Comparison of ENCODE assay signal across 8 cellular contexts in genomic region chr9:78210841-78211301, GRCh38. TPM values are rescaled to one million over a fixed set of nuclear protein-coding genes. Genes with fewer than 3 reads are reported as not detected.
A peak's percentile ranks its signal among the peaks of the same experiment; 100 is the strongest.
DNase-seq lines count a peak whose midpoint lies in the region; ATAC-seq and TF ChIP-seq lines count a peak whose summit lies in the region.

No MANE protein-coding gene starts in this region.

- WGBS in trophoblast cell (ENCODE audit: extremely low coverage, insufficient coverage, insufficient read length): no CpG with 5 or more reads among the region's 4 CpGs

- H4K8ac ChIP-seq in trophoblast cell (ENCODE audit: low read depth, low read length): no peak overlapping the region

- H2BK5ac ChIP-seq in trophoblast cell (ENCODE audit: low read depth, low read length, poor library complexity): no peak overlapping the region

- no peak overlapping the region for H3K18ac ChIP-seq in trophoblast cell (ENCODE audit: low read length)

- H3K4ac ChIP-seq in trophoblast cell (ENCODE audit: low read depth, low read length): no peak overlapping the region

- CTCF ChIA-PET in HEK293T (lab: Yijun Ruan, JAX): no interaction called here

- no peak overlapping the region for H3K9ac ChIP-seq in trophoblast cell (ENCODE audit: low read length)

- DNase-seq in GM12864 (ENCODE audit: low read depth): peak; percentile 36
- no peak for DNase-seq in activated T-helper 2 cell treated with anti-CD3 and anti-CD28 coated beads, Interferon-gamma antibody, Interleukin-2, Interleukin-4, amounts not matched to agents 10 μg/mL and 5 μg/mL and 100 μg/mL, durations not matched to agents 14 hours and 24 hours and 36 hours (ENCODE audit: low spot score)
- DNase-seq in trophoblast cell: no peak
- no peak for DNase-seq in RPMI8226
- DNase-seq in NCI-H1417 (lab: John Stamatoyannopoulos, UW): no peak
- DNase-seq in HEK293T (ENCODE audit: extremely low spot score): no peak

- H4K91ac ChIP-seq in trophoblast cell (ENCODE audit: low read depth, low read length): no peak overlapping the region

- H2AK5ac ChIP-seq in trophoblast cell (ENCODE audit: low read length): no peak overlapping the region

- H2AFZ ChIP-seq in trophoblast cell (ENCODE audit: insufficient read depth, low read length, poor library complexity): no peak overlapping the region

- TF ChIP-seq CTCF in GM12864 (IDR thresholded peaks at IDR 0.05; ENCODE audit: low read depth, low read length, missing control alignments): no peak

- ATAC-seq in GM19438 (IDR thresholded peaks at IDR 0.05; ENCODE audit: low read depth, unreplicated experiment) (peak; percentile 68), HG03135 (IDR thresholded peaks at IDR 0.05; ENCODE audit: unreplicated experiment) (peak; percentile 50)

- H3K27ac ChIP-seq in trophoblast cell (ENCODE audit: low read depth, low read length): no peak overlapping the region

- H3K27me3 ChIP-seq in trophoblast cell (ENCODE audit: insufficient read depth, low read length): no peaks in the 10 kb centered on the region

- no peaks in the 10 kb centered on the region for H3K36me3 Mint-ChIP-seq in activated T-helper 2 cell treated with anti-CD3 and anti-CD28 coated beads, Interferon-gamma antibody, Interleukin-2, Interleukin-4, amounts not matched to agents 10 μg/mL and 5 μg/mL and 100 μg/mL, durations not matched to agents 14 hours and 24 hours and 36 hours (ENCODE audit: low read depth)

- no peak overlapping the region for H3K23ac ChIP-seq in trophoblast cell (ENCODE audit: low read length)

- H3K4me3 Mint-ChIP-seq in activated T-helper 2 cell treated with anti-CD3 and anti-CD28 coated beads, Interferon-gamma antibody, Interleukin-2, Interleukin-4, amounts not matched to agents 10 μg/mL and 5 μg/mL and 100 μg/mL, durations not matched to agents 14 hours and 24 hours and 36 hours (ENCODE audit: low read depth): no peak overlapping the region

- H3K36me3 ChIP-seq in trophoblast cell (ENCODE audit: control insufficient read depth in 1 of 2, insufficient read depth in 2 of 2, low read length in 2 of 2): no peaks in the 10 kb centered on the region

- no peak overlapping the region for H2BK120ac ChIP-seq in trophoblast cell (ENCODE audit: insufficient read depth, low read length, poor library complexity)

- no peak overlapping the region for H3K14ac ChIP-seq in trophoblast cell (ENCODE audit: low read length)

- H3K27me3 Mint-ChIP-seq in activated T-helper 2 cell treated with anti-CD3 and anti-CD28 coated beads, Interferon-gamma antibody, Interleukin-2, Interleukin-4, amounts not matched to agents 10 μg/mL and 5 μg/mL and 100 μg/mL, durations not matched to agents 14 hours and 24 hours and 36 hours (ENCODE audit: low read depth): no peaks in the 10 kb centered on the region

- no peak overlapping the region for H3K4me3 ChIP-seq in GM12864 (ENCODE audit: low read depth, low read length)
- H3K4me3 ChIP-seq in trophoblast cell (ENCODE audit: low read depth, low read length): no peak overlapping the region

- no peaks in the 10 kb centered on the region for H3K79me1 ChIP-seq in trophoblast cell (ENCODE audit: low read length)

- H3K9me3 Mint-ChIP-seq in activated T-helper 2 cell treated with anti-CD3 and anti-CD28 coated beads, Interferon-gamma antibody, Interleukin-2, Interleukin-4, amounts not matched to agents 10 μg/mL and 5 μg/mL and 100 μg/mL, durations not matched to agents 14 hours and 24 hours and 36 hours: peaks cover 11% of the 10 kb centered on the region

- H3K27ac Mint-ChIP-seq in activated T-helper 2 cell treated with anti-CD3 and anti-CD28 coated beads, Interferon-gamma antibody, Interleukin-2, Interleukin-4, amounts not matched to agents 10 μg/mL and 5 μg/mL and 100 μg/mL, durations not matched to agents 14 hours and 24 hours and 36 hours: peak overlapping the region; percentile 21

- H3K4me1 ChIP-seq in trophoblast cell (ENCODE audit: control insufficient read depth in 1 of 2, insufficient read depth in 2 of 2, low read length in 2 of 2): peaks cover 0 to 4% of the 10 kb centered on the region in 2 experiments

- H2BK12ac ChIP-seq in trophoblast cell (ENCODE audit: low read length): no peak overlapping the region

- H3K79me2 ChIP-seq in trophoblast cell (ENCODE audit: control insufficient read depth, insufficient read depth, low read length, poor library complexity): no peaks in the 10 kb centered on the region

- intact Hi-C loops in activated T-helper 2 cell treated with anti-CD3 and anti-CD28 coated beads, Interferon-gamma antibody, Interleukin-2, Interleukin-4, amounts not matched to agents 10 μg/mL and 5 μg/mL and 100 μg/mL, durations not matched to agents 14 hours and 24 hours and 36 hours (cut with micrococcal nuclease): loop anchor here (5.0 kb wide), 1 partner anchor 79 kb away; no protein-coding TSS in a partner anchor

- no peak overlapping the region for H3K4me2 ChIP-seq in trophoblast cell (ENCODE audit: low read length)

- H3K9me3 ChIP-seq in trophoblast cell (ENCODE audit: insufficient read depth, low read depth, low read length): no peaks in the 10 kb centered on the region

- POLR2A ChIA-PET in HEK293T (lab: Yijun Ruan, JAX): no interaction called here

- H3K4me1 Mint-ChIP-seq in activated T-helper 2 cell treated with anti-CD3 and anti-CD28 coated beads, Interferon-gamma antibody, Interleukin-2, Interleukin-4, amounts not matched to agents 10 μg/mL and 5 μg/mL and 100 μg/mL, durations not matched to agents 14 hours and 24 hours and 36 hours (ENCODE audit: low read depth): peaks cover 26% of the 10 kb centered on the region

- no peak overlapping the region for H4K12ac ChIP-seq in trophoblast cell (ENCODE audit: low read depth, low read length)

TF ChIP-seq in HEK293T, 16 proteins besides CTCF, POLR2A, EP300 and RAD21:
- TF ChIP-seq NFRKB (IDR thresholded peaks at IDR 0.05) (no peak), LEF1 (IDR thresholded peaks at IDR 0.05; ENCODE audit: borderline replicate concordance) (no peak), ZNF384 (IDR thresholded peaks at IDR 0.05) (no peak)

RNA-seq across cellular contexts. Expression of gene CEP78, which starts 25.0 kb away (rescaled TPM):
- 33.7 and 36.5 TPM in 2 replicates for total RNA-seq in activated T-helper 2 cell treated with anti-CD3 and anti-CD28 coated beads, Interferon-gamma antibody, Interleukin-2, Interleukin-4, amounts not matched to agents 10 μg/mL and 5 μg/mL and 100 μg/mL, durations not matched to agents 14 hours and 24 hours and 36 hours
- 29.5 and 30.9 TPM in 2 replicates for polyA plus RNA-seq in trophoblast cell (2013)
